8 cellular contexts compared by ENCODE assay signal in the genomic region with DNA sequence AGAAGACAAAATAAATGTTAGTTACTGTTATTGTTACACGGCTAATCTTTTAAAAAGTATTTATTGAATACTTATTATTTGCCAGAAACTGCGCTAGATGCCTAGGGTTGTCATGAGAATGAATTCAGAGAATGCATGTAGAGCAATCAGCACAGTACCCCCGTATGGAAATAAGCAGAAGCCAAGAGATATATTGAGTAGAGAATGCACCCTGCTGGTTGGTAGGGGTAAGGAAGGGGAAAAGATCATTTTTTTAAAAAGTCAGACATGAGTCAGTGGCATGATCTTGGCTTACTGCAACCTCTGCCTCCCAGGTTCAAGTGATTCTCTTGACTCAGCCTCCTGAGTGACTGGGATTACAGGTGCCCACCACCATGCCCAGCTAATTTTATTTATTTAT. TPM values are rescaled to one million over a fixed set of nuclear protein-coding genes. Genes with fewer than 3 reads are reported as not detected.
DNase-seq lines count a peak whose midpoint lies in the region; TF ChIP-seq lines count a peak whose summit lies in the region.

No MANE protein-coding gene starts in this region.

- H3K9me3 ChIP-seq in ascending aorta (no peaks in the 10 kb centered on the region), prostate gland (no peaks in the 10 kb centered on the region)

- 56% methylated on average over 3 of the region's 3 CpGs for WGBS in prostate gland

- no peak overlapping the region for H3K27ac ChIP-seq in ascending aorta
- no peak overlapping the region for H3K27ac ChIP-seq in prostate gland

- H3K36me3 ChIP-seq in ascending aorta (no peaks in the 10 kb centered on the region), prostate gland (no peaks in the 10 kb centered on the region)

- H3K27me3 ChIP-seq in ascending aorta (no peaks in the 10 kb centered on the region), prostate gland (replicated peaks; ENCODE audit: insufficient read depth) (no peaks in the 10 kb centered on the region)

- intact Hi-C loops in ascending aorta (cut with DNase I) (no loop called here), prostate gland (cut with DNase I) (loop anchor here (10.0 kb wide), 1 partner anchor 312 kb away; no protein-coding TSS in a partner anchor)

- no peak for TF ChIP-seq POLR2A in prostate gland (IDR thresholded peaks at IDR 0.05)

- TF ChIP-seq CTCF in ascending aorta (IDR thresholded peaks at IDR 0.05) (peak in 2 of 3 experiments; percentile 26 to 40), prostate gland (IDR thresholded peaks at IDR 0.05) (no peak)

- H3K4me1 ChIP-seq in ascending aorta = peaks cover 0 to 5% of the 10 kb centered on the region in 2 donors
- no peaks in the 10 kb centered on the region for H3K4me1 ChIP-seq in prostate gland (replicated peaks)

- H3K4me3 ChIP-seq in ascending aorta = no peak overlapping the region
- no peak overlapping the region for H3K4me3 ChIP-seq in prostate gland

- peak; percentile 4 for DNase-seq in stimulated activated CD4-positive, alpha-beta T cell treated with anti-CD3 and anti-CD28 coated beads, Interleukin-4, amount 100 ng/mL, for 24 hours
- no peak for DNase-seq in stimulated activated CD4-positive, alpha-beta T cell treated with anti-CD3 and anti-CD28 coated beads, Interleukin-12 subunit alpha, Interleukin-12 subunit beta, amount 100 ng/mL, for 4 hours
- DNase-seq in HCEC 1CT = peak; percentile 53
- DNase-seq in MV-4-11 (lab: John Stamatoyannopoulos, UW) = peak; percentile 46
- no peak for DNase-seq in ascending aorta (ENCODE audit: low spot score in 2 of 2)
- peak; percentile 40 for DNase-seq in myocyte (ENCODE audit: low read depth)
- no peak for DNase-seq in putamen (ENCODE audit: low spot score)
- DNase-seq in prostate gland (ENCODE audit: low spot score) = no peak

RNA-seq across cellular contexts. Expression of gene DRP2, which starts 13.1 kb away (rescaled TPM):
- 2.4 TPM for total RNA-seq in ascending aorta
- 7.5 and 14.9 TPM in 2 replicates for total RNA-seq in myocyte
- polyA plus RNA-seq in myocyte (2012) = 9.0 TPM
- 1 to 10 TPM in 1 of 2 donors, under 1 TPM in 1; 0.68 to 1.9 TPM for total RNA-seq in prostate gland

Comparison
In these comparisons a context has a peak if more than half of its experiments do, and no peak if none do; other contexts are left out.
1. DNase-seq: peak in stimulated activated CD4-positive, alpha-beta T cell treated with anti-CD3 and anti-CD28 coated beads, Interleukin-4, amount 100 ng/mL, for 24 hours (single experiment), HCEC 1CT (single experiment), MV-4-11 (single experiment) and myocyte (single experiment); none in stimulated activated CD4-positive, alpha-beta T cell treated with anti-CD3 and anti-CD28 coated beads, Interleukin-12 subunit alpha, Interleukin-12 subunit beta, amount 100 ng/mL, for 4 hours (single experiment), ascending aorta (0 of 2), putamen (single experiment) and prostate gland (single experiment).
2. CTCF ChIP-seq: peak in ascending aorta (2 of 3); none in prostate gland (0 of 4).